ENCODE assay signal across 1 cellular context in the genomic region with DNA sequence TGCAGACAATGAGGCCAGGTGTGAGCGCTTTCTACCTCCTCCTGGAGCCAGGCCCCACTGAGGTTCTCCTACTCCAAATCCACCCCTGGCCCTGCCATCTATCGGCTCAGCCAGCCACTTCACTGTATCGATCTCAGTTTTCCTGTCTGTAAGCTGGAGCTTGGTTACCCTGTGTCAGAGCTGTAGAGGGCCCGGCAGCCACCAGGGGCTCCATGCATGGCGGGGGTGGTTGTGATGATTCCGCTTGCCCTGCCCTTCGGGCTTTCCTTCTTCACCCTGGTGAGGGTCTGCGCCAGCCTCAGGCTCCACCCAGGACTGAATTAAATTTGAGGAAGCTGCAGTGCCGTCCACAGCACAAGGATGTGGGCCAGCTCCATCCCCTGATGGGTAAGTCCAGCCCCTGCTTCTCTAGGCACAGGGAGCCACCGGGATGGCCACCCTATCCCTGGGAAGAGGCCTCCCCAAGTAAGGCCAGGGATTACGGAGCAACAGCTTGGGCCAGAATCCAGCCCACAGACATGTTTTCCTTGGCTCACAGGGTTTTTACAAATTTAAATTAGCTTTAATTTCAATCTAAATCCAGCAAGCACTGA.
TF ChIP-seq lines count a peak whose summit lies in the region.

No MANE protein-coding gene starts in this region.

TF ChIP-seq in HepG2, 621 proteins besides CTCF, POLR2A, EP300 and RAD21:
- TF ChIP-seq ZNF770 (CRISPR knock-in tag; IDR thresholded peaks at IDR 0.05): no peak
- TF ChIP-seq, protein P1, sequence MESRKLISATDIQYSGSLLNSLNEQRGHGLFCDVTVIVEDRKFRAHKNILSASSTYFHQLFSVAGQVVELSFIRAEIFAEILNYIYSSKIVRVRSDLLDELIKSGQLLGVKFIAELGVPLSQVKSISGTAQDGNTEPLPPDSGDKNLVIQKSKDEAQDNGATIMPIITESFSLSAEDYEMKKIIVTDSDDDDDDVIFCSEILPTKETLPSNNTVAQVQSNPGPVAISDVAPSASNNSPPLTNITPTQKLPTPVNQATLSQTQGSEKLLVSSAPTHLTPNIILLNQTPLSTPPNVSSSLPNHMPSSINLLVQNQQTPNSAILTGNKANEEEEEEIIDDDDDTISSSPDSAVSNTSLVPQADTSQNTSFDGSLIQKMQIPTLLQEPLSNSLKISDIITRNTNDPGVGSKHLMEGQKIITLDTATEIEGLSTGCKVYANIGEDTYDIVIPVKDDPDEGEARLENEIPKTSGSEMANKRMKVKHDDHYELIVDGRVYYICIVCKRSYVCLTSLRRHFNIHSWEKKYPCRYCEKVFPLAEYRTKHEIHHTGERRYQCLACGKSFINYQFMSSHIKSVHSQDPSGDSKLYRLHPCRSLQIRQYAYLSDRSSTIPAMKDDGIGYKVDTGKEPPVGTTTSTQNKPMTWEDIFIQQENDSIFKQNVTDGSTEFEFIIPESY (CRISPR knock-in tag; IDR thresholded peaks at IDR 0.05): peak; percentile 23; the same call in 1 of the 2 replicates
TF ChIP-seq in HepG2: peak in this region for 1.
